In genomic region chr14:87133073-87133815, GRCh38 we compare ENCODE assay signal across 14 cellular contexts.
DNase-seq lines count a peak whose midpoint lies in the region; ATAC-seq and TF ChIP-seq lines count a peak whose summit lies in the region.
"Had no signal": no experiment of that assay in that cellular context is flagged by ENCODE, and none has a peak within 500 bp of the region (broad histone marks: within the 10 kb centered on the region; RNA-seq: fewer than 3 reads in every experiment).

No MANE protein-coding gene starts in this region.

- no peaks in the 10 kb centered on the region for H3K9me2 ChIP-seq in Karpas-422 (replicated peaks; ENCODE audit: insufficient read depth, low read length)

- H3K27ac ChIP-seq in Karpas-422 (ENCODE audit: low read length) (peak overlapping the region; percentile 99), breast epithelium (peak overlapping the region; percentile 61 to 83)
- H3K27ac ChIP-seq: vagina had no signal

- intact Hi-C loops in breast epithelium (cut with DNase I; ENCODE audit: low total_unique reads) = no loop called here

- H3K4me3 ChIP-seq in Karpas-422 (ENCODE audit: low read length) = peak overlapping the region; percentile 49
- no peak overlapping the region for H3K4me3 ChIP-seq in breast epithelium
- H3K4me3 ChIP-seq: vagina had no signal

- H3K4me1 Mint-ChIP-seq in T-helper 17 cell = no peaks in the 10 kb centered on the region
- H3K4me1 Mint-ChIP-seq: activated naive CD8-positive, alpha-beta T cell treated with anti-CD3 and anti-CD28 coated beads for 36 hours had no signal

- H4K20me1 ChIP-seq in Karpas-422 (ENCODE audit: insufficient read depth, low read depth, low read length) = no peaks in the 10 kb centered on the region

- H3K36me3 ChIP-seq in Karpas-422 (ENCODE audit: insufficient read depth, low read length) (peaks cover 17% of the 10 kb centered on the region), breast epithelium (no peaks in the 10 kb centered on the region)
- H3K36me3 ChIP-seq: vagina had no signal

- H3K36me3 Mint-ChIP-seq in T-helper 17 cell (ENCODE audit: low read depth) = no peaks in the 10 kb centered on the region
- H3K36me3 Mint-ChIP-seq: activated naive CD8-positive, alpha-beta T cell treated with anti-CD3 and anti-CD28 coated beads for 36 hours had no signal

- no peak overlapping the region for H3K27ac Mint-ChIP-seq in T-helper 17 cell
- H3K27ac Mint-ChIP-seq: activated naive CD8-positive, alpha-beta T cell treated with anti-CD3 and anti-CD28 coated beads for 36 hours; CD4-positive, alpha-beta T cell; nephron had no signal

- H3K4me1 ChIP-seq in Karpas-422 (ENCODE audit: low read length) (peaks cover 85% of the 10 kb centered on the region), breast epithelium (no peaks in the 10 kb centered on the region)
- H3K4me1 ChIP-seq: vagina had no signal

- peak overlapping the region; percentile 63 for H3K9ac ChIP-seq in Karpas-422 (ENCODE audit: low read length)

- TF ChIP-seq POLR2A in breast epithelium (IDR thresholded peaks at IDR 0.05) = no peak
- TF ChIP-seq POLR2A in GM18505 (IDR thresholded peaks at IDR 0.05; ENCODE audit: borderline replicate concordance, extremely low read depth, insufficient read depth, insufficient read length) = no peak

- ATAC-seq in GM18505 (IDR thresholded peaks at IDR 0.05; ENCODE audit: unreplicated experiment) (no peak), T-helper 17 cell (no peak), GM21825 (IDR thresholded peaks at IDR 0.05; ENCODE audit: unreplicated experiment) (no peak)

- H3K9me3 ChIP-seq in Karpas-422 (ENCODE audit: low read length) (no peaks in the 10 kb centered on the region), breast epithelium (no peaks in the 10 kb centered on the region), T-helper 17 cell (ENCODE audit: control insufficient read depth, low read length, poor library complexity, severe bottlenecking) (no peaks in the 10 kb centered on the region)
- H3K9me3 ChIP-seq: vagina had no signal

- H3K27me3 ChIP-seq in Karpas-422 (ENCODE audit: low read length) (no peaks in the 10 kb centered on the region), breast epithelium (no peaks in the 10 kb centered on the region)
- H3K27me3 ChIP-seq: vagina had no signal

- peak overlapping the region; percentile 79 for H3K4me2 ChIP-seq in Karpas-422 (ENCODE audit: low read depth, low read length, poor library complexity, severe bottlenecking)

- peak; percentile 85 for DNase-seq in AG20443 (ENCODE audit: low spot score)
- DNase-seq in Karpas-422 = peak; percentile 96
- DNase-seq in breast epithelium (ENCODE audit: low spot score in 2 of 2) = peak in 1 of 2 donors; percentile 78
- peak; percentile 87 for DNase-seq in kidney glomerular epithelial cell (lab: John Stamatoyannopoulos, UW)
- DNase-seq in NCI-H2107 (lab: John Stamatoyannopoulos, UW) = no peak
- DNase-seq in T-helper 17 cell = no peak
- DNase-seq: activated CD8-positive, alpha-beta memory T cell treated with anti-CD3 and anti-CD28 coated beads for 24 hours; activated naive CD8-positive, alpha-beta T cell treated with anti-CD3 and anti-CD28 coated beads for 36 hours; CD4-positive, alpha-beta T cell; NCI-H82 had no signal

- H3K79me2 ChIP-seq in Karpas-422 (ENCODE audit: low read length) = peaks cover 27% of the 10 kb centered on the region

- no peak overlapping the region for H2AFZ ChIP-seq in Karpas-422 (ENCODE audit: low read length)

- no peak for TF ChIP-seq CTCF in breast epithelium (IDR thresholded peaks at IDR 0.05)

- H3K4me3 Mint-ChIP-seq in T-helper 17 cell = no peak overlapping the region
- H3K4me3 Mint-ChIP-seq: activated naive CD8-positive, alpha-beta T cell treated with anti-CD3 and anti-CD28 coated beads for 36 hours; CD4-positive, alpha-beta T cell; nephron had no signal

- H3K27me3 Mint-ChIP-seq in T-helper 17 cell = no peaks in the 10 kb centered on the region
- H3K27me3 Mint-ChIP-seq: activated naive CD8-positive, alpha-beta T cell treated with anti-CD3 and anti-CD28 coated beads for 36 hours; CD4-positive, alpha-beta T cell had no signal

Comparison
In these comparisons a context has a peak if more than half of its experiments do, and no peak if none do; other contexts are left out.
1. DNase-seq: peak in AG20443 (single experiment), Karpas-422 (single experiment) and kidney glomerular epithelial cell (single experiment); none in NCI-H2107 (single experiment) and T-helper 17 cell (0 of 3).